Comparison of ENCODE assay signal across 9 cellular contexts in the genomic region with DNA sequence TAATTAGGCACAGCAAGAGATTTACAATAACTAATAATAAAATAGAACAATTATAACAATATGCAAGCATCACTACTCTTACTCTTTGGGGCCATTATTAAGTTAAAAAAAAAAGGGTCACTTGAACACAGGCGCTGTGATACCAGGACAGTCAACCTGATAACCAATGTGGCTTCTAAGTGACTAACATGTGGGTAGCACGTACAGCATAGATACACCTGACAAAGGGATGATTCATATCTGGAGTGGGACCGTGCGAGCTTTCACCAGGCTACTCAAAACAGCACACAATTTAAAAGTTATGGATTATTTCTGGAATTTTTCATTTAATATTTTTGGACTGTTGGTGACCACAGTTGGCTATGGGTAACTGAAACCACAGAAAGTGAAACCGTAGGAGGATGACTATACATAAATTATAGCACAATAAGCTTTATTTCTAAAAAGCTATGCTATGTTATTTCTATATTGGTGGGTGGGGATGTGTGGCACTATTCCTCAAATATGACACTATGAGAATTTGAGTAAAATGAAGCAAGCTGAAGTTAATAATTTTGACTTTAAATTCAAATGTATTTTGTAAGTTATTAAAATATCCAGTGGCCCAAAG.
DNase-seq lines count a peak whose midpoint lies in the region; ATAC-seq lines count a peak whose summit lies in the region.
"Had no signal": no experiment of that assay in that cellular context is flagged by ENCODE, and none has a peak within 500 bp of the region (broad histone marks: within the 10 kb centered on the region; RNA-seq: fewer than 3 reads in every experiment).

No MANE protein-coding gene starts in this region.

- H3K4me3 Mint-ChIP-seq in natural killer cell treated with Interleukin-12 subunit alpha and Interleukin-12 subunit beta and Interleukin-15 and Interleukin-18, amount 100 ng/mL, for 72 hours: no peak overlapping the region

- no peaks in the 10 kb centered on the region for H3K27me3 Mint-ChIP-seq in natural killer cell treated with Interleukin-12 subunit alpha and Interleukin-12 subunit beta and Interleukin-15 and Interleukin-18, amount 100 ng/mL, for 72 hours

- peaks cover 0 to 18% of the 10 kb centered on the region in 2 donors for H3K4me1 Mint-ChIP-seq in natural killer cell treated with Interleukin-12 subunit alpha and Interleukin-12 subunit beta and Interleukin-15 and Interleukin-18, amount 100 ng/mL, for 72 hours (ENCODE audit: low read depth in 2 of 2)

- intact Hi-C loops in left colon (cut with DNase I, micrococcal nuclease): no loop called here

- no peak overlapping the region for H3K27ac Mint-ChIP-seq in natural killer cell treated with Interleukin-12 subunit alpha and Interleukin-12 subunit beta and Interleukin-15 and Interleukin-18, amount 100 ng/mL, for 72 hours

- H3K9me3 Mint-ChIP-seq in natural killer cell treated with Interleukin-12 subunit alpha and Interleukin-12 subunit beta and Interleukin-15 and Interleukin-18, amount 100 ng/mL, for 72 hours: no peaks in the 10 kb centered on the region

- H3K36me3 Mint-ChIP-seq in natural killer cell treated with Interleukin-12 subunit alpha and Interleukin-12 subunit beta and Interleukin-15 and Interleukin-18, amount 100 ng/mL, for 72 hours: no peaks in the 10 kb centered on the region

- peak; percentile 99 for ATAC-seq in GM18870 (IDR thresholded peaks at IDR 0.05; ENCODE audit: unreplicated experiment)
- peak; percentile 99 for ATAC-seq in GM21723 (IDR thresholded peaks at IDR 0.05; ENCODE audit: unreplicated experiment)
- ATAC-seq in HG03565 (IDR thresholded peaks at IDR 0.05; ENCODE audit: unreplicated experiment): peak; percentile 97
- peak; percentile 94 to 99 for ATAC-seq in natural killer cell treated with Interleukin-12 subunit alpha and Interleukin-12 subunit beta and Interleukin-15 and Interleukin-18, amount 100 ng/mL, for 72 hours
- no peak for ATAC-seq in left colon

- no peak for DNase-seq in natural killer cell treated with Interleukin-12 subunit alpha and Interleukin-12 subunit beta and Interleukin-15 and Interleukin-18, amount 100 ng/mL, for 72 hours (ENCODE audit: low spot score)
- DNase-seq in left colon (no peak), NCI-H1092 treated with DMSO at 0.1 percent for 48 hours (lab: John Stamatoyannopoulos, UW) (no peak), DMS114 treated with DMSO at 0.1 percent for 48 hours (lab: John Stamatoyannopoulos, UW; ENCODE audit: unreplicated experiment) (no peak), cerebellar nuclear complex (lab: John Stamatoyannopoulos, UW) (no peak)
- DNase-seq: NCI-H2227 treated with DMSO at 0.1 percent for 48 hours had no signal
